2 cellular contexts compared by ENCODE assay signal in the genomic region with DNA sequence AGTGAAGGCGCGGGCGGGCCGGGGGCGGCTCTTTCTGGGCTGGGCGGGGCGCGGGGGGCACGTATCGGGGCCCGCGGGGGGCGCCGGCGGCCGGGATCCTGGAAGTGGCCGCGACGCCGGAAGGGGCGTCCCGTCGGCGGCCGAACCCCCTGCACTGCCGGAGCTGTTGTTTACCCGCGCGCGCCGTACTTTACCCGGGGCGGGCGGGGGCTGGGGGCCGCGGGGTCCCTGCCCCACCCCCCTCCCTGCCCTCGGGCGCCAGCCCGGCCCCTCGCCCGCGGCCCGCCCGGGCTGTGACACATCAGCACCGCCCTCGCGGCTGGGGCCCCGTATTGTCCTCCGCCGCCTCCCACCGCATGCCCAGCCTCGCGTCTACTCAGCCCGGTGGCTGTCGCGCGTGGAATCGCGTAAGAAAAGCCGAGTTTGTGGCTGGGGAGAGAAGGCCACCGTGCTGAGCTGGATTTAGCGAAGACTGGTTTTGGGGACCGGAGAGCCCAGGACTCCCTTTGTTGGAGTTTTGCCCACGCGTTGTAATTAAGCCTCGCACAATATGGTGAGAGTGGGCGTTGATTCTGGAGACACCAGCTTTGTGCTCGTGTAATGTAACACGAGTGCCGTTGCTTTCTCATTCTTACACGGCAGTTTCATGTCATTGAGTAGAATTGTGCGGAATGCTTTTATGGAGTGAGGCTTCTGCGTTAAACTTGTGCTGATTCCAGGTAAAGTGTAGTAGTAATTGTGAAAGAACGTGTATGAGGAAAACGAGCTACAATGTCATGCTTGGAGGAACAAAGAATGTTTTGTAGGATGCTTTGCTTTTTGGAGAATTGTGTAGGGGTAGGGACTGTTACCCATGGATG.
A peak's percentile ranks its signal among the peaks of the same experiment; 100 is the strongest.
TF ChIP-seq lines count a peak whose summit lies in the region.

No MANE protein-coding gene starts in this region.

TF ChIP-seq in HEK293, 187 proteins besides CTCF, POLR2A, EP300 and RAD21 (continued from another document and continues in another):
- TF ChIP-seq KLF9 (tag by site-specific recombination; IDR thresholded peaks at IDR 0.05; ENCODE audit: low read depth): peak; percentile 51
- no peak for TF ChIP-seq ZNF600 (tag by site-specific recombination; IDR thresholded peaks at IDR 0.05)
- peak; percentile 99 for TF ChIP-seq ZBTB20 (tag by site-specific recombination; IDR thresholded peaks at IDR 0.05)
- TF ChIP-seq BCL11A (tag by site-specific recombination; IDR thresholded peaks at IDR 0.05; ENCODE audit: low read depth): no peak
- TF ChIP-seq SP3 (tag by site-specific recombination; IDR thresholded peaks at IDR 0.05): peak; percentile 61
- 0 out of 2 replicates have a peak, but pooled peaks have one; percentile 11 for TF ChIP-seq KLF8 (tag by site-specific recombination; IDR thresholded peaks at IDR 0.05)
- TF ChIP-seq ZFHX2 (tag by site-specific recombination; conservative IDR thresholded peaks at IDR 0.05): peak; percentile 98
- TF ChIP-seq ZBTB8A (tag by site-specific recombination; IDR thresholded peaks at IDR 0.05): peak; percentile 76
- no peak for TF ChIP-seq ZNF132 (tag by site-specific recombination; IDR thresholded peaks at IDR 0.05; ENCODE audit: borderline replicate concordance)
- no peak for TF ChIP-seq ZNF202 (tag by site-specific recombination; IDR thresholded peaks at IDR 0.05; ENCODE audit: borderline replicate concordance)
- no peak for TF ChIP-seq ZNF114 (tag by site-specific recombination; IDR thresholded peaks at IDR 0.05)
- TF ChIP-seq, protein P1, sequence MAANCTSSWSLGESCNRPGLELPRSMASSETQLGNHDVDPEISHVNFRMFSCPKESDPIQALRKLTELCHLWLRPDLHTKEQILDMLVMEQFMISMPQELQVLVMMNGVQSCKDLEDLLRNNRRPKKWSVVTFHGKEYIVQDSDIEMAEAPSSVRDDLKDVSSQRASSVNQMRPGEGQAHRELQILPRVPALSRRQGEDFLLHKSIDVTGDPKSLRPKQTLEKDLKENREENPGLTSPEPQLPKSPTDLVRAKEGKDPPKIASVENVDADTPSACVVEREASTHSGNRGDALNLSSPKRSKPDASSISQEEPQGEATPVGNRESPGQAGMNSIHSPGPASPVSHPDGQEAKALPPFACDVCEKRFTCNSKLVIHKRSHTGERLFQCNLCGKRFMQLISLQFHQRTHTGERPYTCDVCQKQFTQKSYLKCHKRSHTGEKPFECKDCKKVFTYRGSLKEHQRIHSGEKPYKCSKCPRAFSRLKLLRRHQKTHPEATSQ (tag by site-specific recombination; IDR thresholded peaks at IDR 0.05): peak; percentile 70; the same call in 1 of the 2 replicates
- TF ChIP-seq SP7 (tag by site-specific recombination; IDR thresholded peaks at IDR 0.05): peak; percentile 9; the same call in 1 of the 2 replicates
- TF ChIP-seq ZNF341 (tag by site-specific recombination; IDR thresholded peaks at IDR 0.05; ENCODE audit: low read depth): 0 out of 2 replicates have a peak, but pooled peaks have one; percentile 18
- TF ChIP-seq, protein P2, sequence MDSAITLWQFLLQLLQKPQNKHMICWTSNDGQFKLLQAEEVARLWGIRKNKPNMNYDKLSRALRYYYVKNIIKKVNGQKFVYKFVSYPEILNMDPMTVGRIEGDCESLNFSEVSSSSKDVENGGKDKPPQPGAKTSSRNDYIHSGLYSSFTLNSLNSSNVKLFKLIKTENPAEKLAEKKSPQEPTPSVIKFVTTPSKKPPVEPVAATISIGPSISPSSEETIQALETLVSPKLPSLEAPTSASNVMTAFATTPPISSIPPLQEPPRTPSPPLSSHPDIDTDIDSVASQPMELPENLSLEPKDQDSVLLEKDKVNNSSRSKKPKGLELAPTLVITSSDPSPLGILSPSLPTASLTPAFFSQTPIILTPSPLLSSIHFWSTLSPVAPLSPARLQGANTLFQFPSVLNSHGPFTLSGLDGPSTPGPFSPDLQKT (IDR thresholded peaks at IDR 0.05; ENCODE audit: borderline replicate concordance, low read depth, low read length): no peak
- TF ChIP-seq, protein P3, sequence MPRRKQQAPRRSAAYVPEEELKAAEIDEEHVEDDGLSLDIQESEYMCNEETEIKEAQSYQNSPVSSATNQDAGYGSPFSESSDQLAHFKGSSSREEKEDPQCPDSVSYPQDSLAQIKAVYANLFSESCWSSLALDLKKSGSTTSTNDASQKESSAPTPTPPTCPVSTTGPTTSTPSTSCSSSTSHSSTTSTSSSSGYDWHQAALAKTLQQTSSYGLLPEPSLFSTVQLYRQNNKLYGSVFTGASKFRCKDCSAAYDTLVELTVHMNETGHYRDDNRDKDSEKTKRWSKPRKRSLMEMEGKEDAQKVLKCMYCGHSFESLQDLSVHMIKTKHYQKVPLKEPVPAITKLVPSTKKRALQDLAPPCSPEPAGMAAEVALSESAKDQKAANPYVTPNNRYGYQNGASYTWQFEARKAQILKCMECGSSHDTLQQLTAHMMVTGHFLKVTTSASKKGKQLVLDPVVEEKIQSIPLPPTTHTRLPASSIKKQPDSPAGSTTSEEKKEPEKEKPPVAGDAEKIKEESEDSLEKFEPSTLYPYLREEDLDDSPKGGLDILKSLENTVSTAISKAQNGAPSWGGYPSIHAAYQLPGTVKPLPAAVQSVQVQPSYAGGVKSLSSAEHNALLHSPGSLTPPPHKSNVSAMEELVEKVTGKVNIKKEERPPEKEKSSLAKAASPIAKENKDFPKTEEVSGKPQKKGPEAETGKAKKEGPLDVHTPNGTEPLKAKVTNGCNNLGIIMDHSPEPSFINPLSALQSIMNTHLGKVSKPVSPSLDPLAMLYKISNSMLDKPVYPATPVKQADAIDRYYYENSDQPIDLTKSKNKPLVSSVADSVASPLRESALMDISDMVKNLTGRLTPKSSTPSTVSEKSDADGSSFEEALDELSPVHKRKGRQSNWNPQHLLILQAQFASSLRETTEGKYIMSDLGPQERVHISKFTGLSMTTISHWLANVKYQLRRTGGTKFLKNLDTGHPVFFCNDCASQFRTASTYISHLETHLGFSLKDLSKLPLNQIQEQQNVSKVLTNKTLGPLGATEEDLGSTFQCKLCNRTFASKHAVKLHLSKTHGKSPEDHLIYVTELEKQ (tag by site-specific recombination; IDR thresholded peaks at IDR 0.05; ENCODE audit: borderline replicate concordance): no peak
- TF ChIP-seq, protein P4, sequence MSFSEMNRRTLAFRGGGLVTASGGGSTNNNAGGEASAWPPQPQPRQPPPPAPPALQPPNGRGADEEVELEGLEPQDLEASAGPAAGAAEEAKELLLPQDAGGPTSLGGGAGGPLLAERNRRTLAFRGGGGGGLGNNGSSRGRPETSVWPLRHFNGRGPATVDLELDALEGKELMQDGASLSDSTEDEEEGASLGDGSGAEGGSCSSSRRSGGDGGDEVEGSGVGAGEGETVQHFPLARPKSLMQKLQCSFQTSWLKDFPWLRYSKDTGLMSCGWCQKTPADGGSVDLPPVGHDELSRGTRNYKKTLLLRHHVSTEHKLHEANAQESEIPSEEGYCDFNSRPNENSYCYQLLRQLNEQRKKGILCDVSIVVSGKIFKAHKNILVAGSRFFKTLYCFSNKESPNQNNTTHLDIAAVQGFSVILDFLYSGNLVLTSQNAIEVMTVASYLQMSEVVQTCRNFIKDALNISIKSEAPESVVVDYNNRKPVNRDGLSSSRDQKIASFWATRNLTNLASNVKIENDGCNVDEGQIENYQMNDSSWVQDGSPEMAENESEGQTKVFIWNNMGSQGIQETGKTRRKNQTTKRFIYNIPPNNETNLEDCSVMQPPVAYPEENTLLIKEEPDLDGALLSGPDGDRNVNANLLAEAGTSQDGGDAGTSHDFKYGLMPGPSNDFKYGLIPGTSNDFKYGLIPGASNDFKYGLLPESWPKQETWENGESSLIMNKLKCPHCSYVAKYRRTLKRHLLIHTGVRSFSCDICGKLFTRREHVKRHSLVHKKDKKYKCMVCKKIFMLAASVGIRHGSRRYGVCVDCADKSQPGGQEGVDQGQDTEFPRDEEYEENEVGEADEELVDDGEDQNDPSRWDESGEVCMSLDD (tag by site-specific recombination; IDR thresholded peaks at IDR 0.05): 0 out of 2 replicates have a peak, but pooled peaks have one; percentile 19
- TF ChIP-seq ZFP37 (tag by site-specific recombination; IDR thresholded peaks at IDR 0.05): 0 out of 2 replicates have a peak, but pooled peaks have one; percentile 25

TF ChIP-seq in HepG2, 621 proteins besides CTCF, POLR2A, EP300 and RAD21 (continued from another document and continues in another):
- TF ChIP-seq, protein P5, sequence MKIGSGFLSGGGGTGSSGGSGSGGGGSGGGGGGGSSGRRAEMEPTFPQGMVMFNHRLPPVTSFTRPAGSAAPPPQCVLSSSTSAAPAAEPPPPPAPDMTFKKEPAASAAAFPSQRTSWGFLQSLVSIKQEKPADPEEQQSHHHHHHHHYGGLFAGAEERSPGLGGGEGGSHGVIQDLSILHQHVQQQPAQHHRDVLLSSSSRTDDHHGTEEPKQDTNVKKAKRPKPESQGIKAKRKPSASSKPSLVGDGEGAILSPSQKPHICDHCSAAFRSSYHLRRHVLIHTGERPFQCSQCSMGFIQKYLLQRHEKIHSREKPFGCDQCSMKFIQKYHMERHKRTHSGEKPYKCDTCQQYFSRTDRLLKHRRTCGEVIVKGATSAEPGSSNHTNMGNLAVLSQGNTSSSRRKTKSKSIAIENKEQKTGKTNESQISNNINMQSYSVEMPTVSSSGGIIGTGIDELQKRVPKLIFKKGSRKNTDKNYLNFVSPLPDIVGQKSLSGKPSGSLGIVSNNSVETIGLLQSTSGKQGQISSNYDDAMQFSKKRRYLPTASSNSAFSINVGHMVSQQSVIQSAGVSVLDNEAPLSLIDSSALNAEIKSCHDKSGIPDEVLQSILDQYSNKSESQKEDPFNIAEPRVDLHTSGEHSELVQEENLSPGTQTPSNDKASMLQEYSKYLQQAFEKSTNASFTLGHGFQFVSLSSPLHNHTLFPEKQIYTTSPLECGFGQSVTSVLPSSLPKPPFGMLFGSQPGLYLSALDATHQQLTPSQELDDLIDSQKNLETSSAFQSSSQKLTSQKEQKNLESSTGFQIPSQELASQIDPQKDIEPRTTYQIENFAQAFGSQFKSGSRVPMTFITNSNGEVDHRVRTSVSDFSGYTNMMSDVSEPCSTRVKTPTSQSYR (CRISPR knock-in tag; IDR thresholded peaks at IDR 0.05; ENCODE audit: borderline replicate concordance): peak; percentile 70
- no peak for TF ChIP-seq ZKSCAN8 (CRISPR knock-in tag; IDR thresholded peaks at IDR 0.05; ENCODE audit: borderline replicate concordance)
- TF ChIP-seq MAZ (IDR thresholded peaks at IDR 0.05; ENCODE audit: borderline replicate concordance, low read depth, low read length): no peak
- TF ChIP-seq MAZ (CRISPR knock-in tag; IDR thresholded peaks at IDR 0.05; ENCODE audit: low read depth): no peak
- TF ChIP-seq, protein P6, sequence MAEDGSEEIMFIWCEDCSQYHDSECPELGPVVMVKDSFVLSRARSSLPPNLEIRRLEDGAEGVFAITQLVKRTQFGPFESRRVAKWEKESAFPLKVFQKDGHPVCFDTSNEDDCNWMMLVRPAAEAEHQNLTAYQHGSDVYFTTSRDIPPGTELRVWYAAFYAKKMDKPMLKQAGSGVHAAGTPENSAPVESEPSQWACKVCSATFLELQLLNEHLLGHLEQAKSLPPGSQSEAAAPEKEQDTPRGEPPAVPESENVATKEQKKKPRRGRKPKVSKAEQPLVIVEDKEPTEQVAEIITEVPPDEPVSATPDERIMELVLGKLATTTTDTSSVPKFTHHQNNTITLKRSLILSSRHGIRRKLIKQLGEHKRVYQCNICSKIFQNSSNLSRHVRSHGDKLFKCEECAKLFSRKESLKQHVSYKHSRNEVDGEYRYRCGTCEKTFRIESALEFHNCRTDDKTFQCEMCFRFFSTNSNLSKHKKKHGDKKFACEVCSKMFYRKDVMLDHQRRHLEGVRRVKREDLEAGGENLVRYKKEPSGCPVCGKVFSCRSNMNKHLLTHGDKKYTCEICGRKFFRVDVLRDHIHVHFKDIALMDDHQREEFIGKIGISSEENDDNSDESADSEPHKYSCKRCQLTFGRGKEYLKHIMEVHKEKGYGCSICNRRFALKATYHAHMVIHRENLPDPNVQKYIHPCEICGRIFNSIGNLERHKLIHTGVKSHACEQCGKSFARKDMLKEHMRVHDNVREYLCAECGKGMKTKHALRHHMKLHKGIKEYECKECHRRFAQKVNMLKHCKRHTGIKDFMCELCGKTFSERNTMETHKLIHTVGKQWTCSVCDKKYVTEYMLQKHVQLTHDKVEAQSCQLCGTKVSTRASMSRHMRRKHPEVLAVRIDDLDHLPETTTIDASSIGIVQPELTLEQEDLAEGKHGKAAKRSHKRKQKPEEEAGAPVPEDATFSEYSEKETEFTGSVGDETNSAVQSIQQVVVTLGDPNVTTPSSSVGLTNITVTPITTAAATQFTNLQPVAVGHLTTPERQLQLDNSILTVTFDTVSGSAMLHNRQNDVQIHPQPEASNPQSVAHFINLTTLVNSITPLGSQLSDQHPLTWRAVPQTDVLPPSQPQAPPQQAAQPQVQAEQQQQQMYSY (CRISPR knock-in tag; IDR thresholded peaks at IDR 0.05): no peak
- no peak for TF ChIP-seq TSC22D2 (CRISPR knock-in tag; IDR thresholded peaks at IDR 0.05; ENCODE audit: borderline replicate concordance)
- TF ChIP-seq, protein P7, sequence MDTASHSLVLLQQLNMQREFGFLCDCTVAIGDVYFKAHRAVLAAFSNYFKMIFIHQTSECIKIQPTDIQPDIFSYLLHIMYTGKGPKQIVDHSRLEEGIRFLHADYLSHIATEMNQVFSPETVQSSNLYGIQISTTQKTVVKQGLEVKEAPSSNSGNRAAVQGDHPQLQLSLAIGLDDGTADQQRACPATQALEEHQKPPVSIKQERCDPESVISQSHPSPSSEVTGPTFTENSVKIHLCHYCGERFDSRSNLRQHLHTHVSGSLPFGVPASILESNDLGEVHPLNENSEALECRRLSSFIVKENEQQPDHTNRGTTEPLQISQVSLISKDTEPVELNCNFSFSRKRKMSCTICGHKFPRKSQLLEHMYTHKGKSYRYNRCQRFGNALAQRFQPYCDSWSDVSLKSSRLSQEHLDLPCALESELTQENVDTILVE (CRISPR knock-in tag; IDR thresholded peaks at IDR 0.05): no peak
- no peak for TF ChIP-seq KLF12 (CRISPR knock-in tag; IDR thresholded peaks at IDR 0.05; ENCODE audit: borderline replicate concordance)
- TF ChIP-seq ZNF350 (CRISPR knock-in tag; IDR thresholded peaks at IDR 0.05; ENCODE audit: borderline replicate concordance, low read depth): no peak
- TF ChIP-seq, protein P8, sequence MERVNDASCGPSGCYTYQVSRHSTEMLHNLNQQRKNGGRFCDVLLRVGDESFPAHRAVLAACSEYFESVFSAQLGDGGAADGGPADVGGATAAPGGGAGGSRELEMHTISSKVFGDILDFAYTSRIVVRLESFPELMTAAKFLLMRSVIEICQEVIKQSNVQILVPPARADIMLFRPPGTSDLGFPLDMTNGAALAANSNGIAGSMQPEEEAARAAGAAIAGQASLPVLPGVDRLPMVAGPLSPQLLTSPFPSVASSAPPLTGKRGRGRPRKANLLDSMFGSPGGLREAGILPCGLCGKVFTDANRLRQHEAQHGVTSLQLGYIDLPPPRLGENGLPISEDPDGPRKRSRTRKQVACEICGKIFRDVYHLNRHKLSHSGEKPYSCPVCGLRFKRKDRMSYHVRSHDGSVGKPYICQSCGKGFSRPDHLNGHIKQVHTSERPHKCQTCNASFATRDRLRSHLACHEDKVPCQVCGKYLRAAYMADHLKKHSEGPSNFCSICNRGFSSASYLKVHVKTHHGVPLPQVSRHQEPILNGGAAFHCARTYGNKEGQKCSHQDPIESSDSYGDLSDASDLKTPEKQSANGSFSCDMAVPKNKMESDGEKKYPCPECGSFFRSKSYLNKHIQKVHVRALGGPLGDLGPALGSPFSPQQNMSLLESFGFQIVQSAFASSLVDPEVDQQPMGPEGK (CRISPR knock-in tag; IDR thresholded peaks at IDR 0.05): peak; percentile 93
- TF ChIP-seq NFIC (IDR thresholded peaks at IDR 0.05; ENCODE audit: low read length): no peak
- TF ChIP-seq KLF11 (CRISPR knock-in tag; IDR thresholded peaks at IDR 0.05): 0 out of 2 replicates have a peak, but pooled peaks have one; percentile 17
